ENCODE assay signal across 16 cellular contexts in genomic region chr16:65176603-65177002, GRCh38. TPM values are rescaled to one million over a fixed set of nuclear protein-coding genes. Genes with fewer than 3 reads are reported as not detected.
DNase-seq lines count a peak whose midpoint lies in the region; ATAC-seq, FAIRE-seq and TF ChIP-seq lines count a peak whose summit lies in the region.
"Had no signal": no experiment of that assay in that cellular context is flagged by ENCODE, and none has a peak within 500 bp of the region (broad histone marks: within the 10 kb centered on the region; RNA-seq: fewer than 3 reads in every experiment).

No MANE protein-coding gene starts in this region.

- H3K9me3 ChIP-seq in liver (ENCODE audit: control insufficient read depth in 4 of 4, low read length in 3 of 4), result peaks cover 0 to 4% (median 0%) of the 10 kb centered on the region in 4 donors
- H3K9me3 ChIP-seq in HepG2 (ENCODE audit: low read length), result peaks cover 17% of the 10 kb centered on the region; the same call in 1 of the 2 replicates
- H3K9me3 ChIP-seq in uterus, result no peaks in the 10 kb centered on the region

- H3K9ac ChIP-seq in liver (ENCODE audit: low read depth in 1 of 2, low read length in 2 of 2) (no peak overlapping the region), HepG2 (ENCODE audit: insufficient read depth, low read depth, low read length) (no peak overlapping the region)

- H3K27ac Mint-ChIP-seq in mesothelial cell of epicardium, result peak overlapping the region; percentile 66
- no peak overlapping the region for H3K27ac Mint-ChIP-seq in stimulated activated naive B cell treated with anti-CD40 and anti-IgM and Interleukin-4, amounts not matched to agents 10 μg/mL and 1 μg/mL and 100 μg/mL, for 72 hours
- H3K27ac Mint-ChIP-seq: activated CD8-positive, alpha-beta T cell treated with anti-CD3 and anti-CD28 coated beads, Interleukin-2, amount 10 ng/mL, durations not matched to agents 7 days and 5 days; dendritic cell treated with granulocyte-macrophage colony-stimulating factor and Interleukin-4, amounts not matched to agents 40 ng/mL and 50 ng/mL, for 4 days had no signal

- no peak overlapping the region for H3K4me3 ChIP-seq in liver (ENCODE audit: low read depth in 1 of 3, low read length in 3 of 3)
- H3K4me3 ChIP-seq in HepG2 (replicated peaks in 1 of 3; ENCODE audit: insufficient read depth in 1 of 3, low read depth in 2 of 3, low read length in 3 of 3), result no peak overlapping the region
- no peak overlapping the region for H3K4me3 ChIP-seq in fibroblast of mammary gland (ENCODE audit: control insufficient read depth, low read depth, low read length)
- H3K4me3 ChIP-seq in uterus, result no peak overlapping the region
- H3K4me3 ChIP-seq: skin epidermis had no signal

- no peak overlapping the region for H2AFZ ChIP-seq in HepG2 (ENCODE audit: low read length)

- H3K4me3 Mint-ChIP-seq in mesothelial cell of epicardium, result no peak overlapping the region
- no peak overlapping the region for H3K4me3 Mint-ChIP-seq in stimulated activated naive B cell treated with anti-CD40 and anti-IgM and Interleukin-4, amounts not matched to agents 10 μg/mL and 1 μg/mL and 100 μg/mL, for 72 hours
- H3K4me3 Mint-ChIP-seq: activated CD8-positive, alpha-beta T cell treated with anti-CD3 and anti-CD28 coated beads, Interleukin-2, amount 10 ng/mL, durations not matched to agents 7 days and 5 days; dendritic cell treated with granulocyte-macrophage colony-stimulating factor and Interleukin-4, amounts not matched to agents 40 ng/mL and 50 ng/mL, for 4 days had no signal

- peaks cover 4% of the 10 kb centered on the region for H3K4me1 Mint-ChIP-seq in mesothelial cell of epicardium
- H3K4me1 Mint-ChIP-seq in stimulated activated naive B cell treated with anti-CD40 and anti-IgM and Interleukin-4, amounts not matched to agents 10 μg/mL and 1 μg/mL and 100 μg/mL, for 72 hours, result no peaks in the 10 kb centered on the region

- DNase-seq in HepG2 (ENCODE audit: low spot score), result no peak
- peak; percentile 90 for DNase-seq in fibroblast of mammary gland (ENCODE audit: low read depth)
- no peak for DNase-seq in mesothelial cell of epicardium (ENCODE audit: low spot score in 2 of 2, unreplicated experiment in 2 of 2)
- DNase-seq in uterus, result peak; percentile 24 to 60
- DNase-seq in stimulated activated naive B cell treated with anti-CD40 and anti-IgM and Interleukin-4, amounts not matched to agents 10 μg/mL and 1 μg/mL and 100 μg/mL, for 72 hours, result no peak
- no peak for DNase-seq in activated naive CD4-positive, alpha-beta T cell treated with anti-CD3 and anti-CD28 coated beads, Interleukin-2, amount 50 U/mL, for 16 hours
- DNase-seq: activated CD8-positive, alpha-beta T cell treated with anti-CD3 and anti-CD28 coated beads, Interleukin-2, amount 10 ng/mL, durations not matched to agents 7 days and 5 days; activated gamma-delta T cell; DMS153; NCI-H526 treated with DMSO at 0.1 percent for 48 hours had no signal

- H3K4me2 ChIP-seq in HepG2 (ENCODE audit: low read depth, low read length), result no peak overlapping the region

- H3K4me1 ChIP-seq in liver (ENCODE audit: control insufficient read depth in 4 of 4, insufficient read depth in 4 of 4, low read length in 3 of 4) (no peaks in the 10 kb centered on the region), HepG2 (ENCODE audit: insufficient read depth, low read length) (no peaks in the 10 kb centered on the region), uterus (peaks cover 0 to 4% of the 10 kb centered on the region in 2 donors)

- WGBS in liver, result 49% methylated on average over 6 of the region's 6 CpGs
- WGBS in HepG2 (ENCODE audit: low lambda C conversion rate), result under 1% methylated on average over 6 of the region's 6 CpGs

- H3K79me2 ChIP-seq in HepG2 (ENCODE audit: insufficient read depth, low read length), result no peaks in the 10 kb centered on the region

- no TSS peak for BruUV-seq in HepG2 (replicated peaks; lab: Mats Ljungman, UMichigan)

- no peak for FAIRE-seq in HepG2 (lab: Jason Lieb, UNC)
- FAIRE-seq: A204.1 had no signal

- CTCF ChIA-PET in HepG2 (lab: Yijun Ruan, JAX; ENCODE audit: low intra/inter-chr PET ratio, low total read pairs), result no interaction called here

- no peaks in the 10 kb centered on the region for H3K36me3 Mint-ChIP-seq in mesothelial cell of epicardium
- no peaks in the 10 kb centered on the region for H3K36me3 Mint-ChIP-seq in stimulated activated naive B cell treated with anti-CD40 and anti-IgM and Interleukin-4, amounts not matched to agents 10 μg/mL and 1 μg/mL and 100 μg/mL, for 72 hours

- TF ChIP-seq CTCF in liver (IDR thresholded peaks at IDR 0.05; ENCODE audit: low read depth, low read length, missing input control) (no peak), HepG2 (CRISPR knock-in tag; IDR thresholded peaks at IDR 0.05) (no peak), fibroblast of mammary gland (conservative IDR thresholded peaks at IDR 0.05; ENCODE audit: control insufficient read depth, insufficient read depth, low read depth, low read length) (no peak), mesothelial cell of epicardium (IDR thresholded peaks at IDR 0.05; ENCODE audit: unreplicated experiment) (no peak), uterus (IDR thresholded peaks at IDR 0.05) (no peak)

- in situ Hi-C loops in HepG2 (cut with HindIII; ENCODE audit: extremely low pct_ligation_motif_present, low pct_unique_long_range_greater_than_20kb), result no loop called here

- ATAC-seq in HepG2, result no peak
- no peak for ATAC-seq in GM21360 (IDR thresholded peaks at IDR 0.05; ENCODE audit: unreplicated experiment)
- no peak for ATAC-seq in stimulated activated naive B cell treated with anti-CD40 and anti-IgM and Interleukin-4, amounts not matched to agents 10 μg/mL and 1 μg/mL and 100 μg/mL, for 72 hours (replicated peaks)
- ATAC-seq: activated CD8-positive, alpha-beta T cell treated with anti-CD3 and anti-CD28 coated beads, Interleukin-2, amount 10 ng/mL, durations not matched to agents 7 days and 5 days had no signal

- H3K9me3 Mint-ChIP-seq in mesothelial cell of epicardium, result no peaks in the 10 kb centered on the region
- no peaks in the 10 kb centered on the region for H3K9me3 Mint-ChIP-seq in stimulated activated naive B cell treated with anti-CD40 and anti-IgM and Interleukin-4, amounts not matched to agents 10 μg/mL and 1 μg/mL and 100 μg/mL, for 72 hours
- H3K9me3 Mint-ChIP-seq: dendritic cell treated with granulocyte-macrophage colony-stimulating factor and Interleukin-4, amounts not matched to agents 40 ng/mL and 50 ng/mL, for 4 days had no signal

- POLR2A ChIA-PET in HepG2 (lab: Yijun Ruan, JAX), result no interaction called here

- no peak for TF ChIP-seq POLR2A in HepG2 (IDR thresholded peaks at IDR 0.05; ENCODE audit: insufficient read depth in 1 of 2, low read depth in 2 of 2, low read length in 2 of 2)
- TF ChIP-seq POLR2A in uterus (IDR thresholded peaks at IDR 0.05), result no peak

- H3K27me3 Mint-ChIP-seq in mesothelial cell of epicardium (ENCODE audit: low read depth), result no peaks in the 10 kb centered on the region
- no peaks in the 10 kb centered on the region for H3K27me3 Mint-ChIP-seq in stimulated activated naive B cell treated with anti-CD40 and anti-IgM and Interleukin-4, amounts not matched to agents 10 μg/mL and 1 μg/mL and 100 μg/mL, for 72 hours
- H3K27me3 Mint-ChIP-seq: dendritic cell treated with granulocyte-macrophage colony-stimulating factor and Interleukin-4, amounts not matched to agents 40 ng/mL and 50 ng/mL, for 4 days had no signal

- TF ChIP-seq EP300 in HepG2 (IDR thresholded peaks at IDR 0.05; ENCODE audit: low read depth in 2 of 2, low read length in 2 of 2) (no peak), HepG2 (CRISPR knock-in tag; IDR thresholded peaks at IDR 0.05; ENCODE audit: borderline replicate concordance) (no peak)

- no peaks in the 10 kb centered on the region for H4K20me1 ChIP-seq in HepG2 (ENCODE audit: insufficient read depth, low read length)

- TF ChIP-seq RAD21 in liver (IDR thresholded peaks at IDR 0.05), result no peak
- no peak for TF ChIP-seq RAD21 in HepG2 (CRISPR knock-in tag; IDR thresholded peaks at IDR 0.05)

- H3K27ac ChIP-seq in liver (ENCODE audit: low read depth in 1 of 2, low read length in 2 of 2), result no peak overlapping the region
- no peak overlapping the region for H3K27ac ChIP-seq in HepG2 (ENCODE audit: extremely low read length, insufficient read depth, low read length)
- peak overlapping the region; percentile 34 to 49 for H3K27ac ChIP-seq in uterus
- H3K27ac ChIP-seq: RWPE1 had no signal

- H3K36me3 ChIP-seq in liver (ENCODE audit: control insufficient read depth in 4 of 4, insufficient read depth in 3 of 4, low read depth in 1 of 4, low read length in 3 of 4), result no peaks in the 10 kb centered on the region
- H3K36me3 ChIP-seq in HepG2 (replicated peaks in 1 of 2; ENCODE audit: control insufficient read depth in 1 of 2, insufficient read depth in 2 of 2, low read length in 2 of 2), result no peaks in the 10 kb centered on the region
- H3K36me3 ChIP-seq in uterus, result no peaks in the 10 kb centered on the region

- intact Hi-C loops in HepG2 (cut with micrococcal nuclease; ENCODE audit: unreplicated experiment), result no loop called here
- intact Hi-C loops in uterus (cut with DNase I; ENCODE audit: low total_unique reads), result no loop called here

- peaks cover 0 to 4% (median 0%) of the 10 kb centered on the region in 4 donors for H3K27me3 ChIP-seq in liver (ENCODE audit: control insufficient read depth in 4 of 4, insufficient read depth in 4 of 4, low read length in 3 of 4)
- H3K27me3 ChIP-seq in HepG2 (ENCODE audit: control insufficient read depth in 1 of 2, insufficient read depth in 2 of 2, low read length in 2 of 2), result no peaks in the 10 kb centered on the region
- H3K27me3 ChIP-seq in uterus, result no peaks in the 10 kb centered on the region

RNA-seq across cellular contexts. Expression of gene CDH11, which starts 54.7 kb away (rescaled TPM):
- total RNA-seq in liver (1 to 10 TPM; 2.8 to 5.3 TPM), HepG2 (2016; rRNA removed; fragmentation: Illumina TruSeq; extraction: Trizol) (not detected in 2 replicates), mesothelial cell of epicardium (333 to 376 TPM (median 359 TPM) in 3 replicates), uterus (100 to 1,000 TPM in 2 of 4 donors, 10 to 100 TPM in 2; 51.8 to 661 (median 96.5) TPM)
- polyA plus RNA-seq in liver (under 1 TPM; 0.72 to 0.86 TPM), HepG2 (2011; rRNA removed) (not detected in 2 replicates)
- total RNA-seq in HepG2 (2016; cell fraction: cytosol; rRNA removed; fragmentation: Illumina TruSeq; extraction: Trizol; ENCODE audit: low read depth), result not detected in 2 replicates
- not detected in 2 replicates for total RNA-seq in HepG2 (2016; cell fraction: insoluble cytoplasmic fraction; rRNA removed; fragmentation: Illumina TruSeq; extraction: Trizol)
- total RNA-seq in HepG2 (2016; cell fraction: membrane; rRNA removed; fragmentation: Illumina TruSeq; extraction: Trizol), result not detected in 2 replicates
- not detected in 2 replicates for total RNA-seq in HepG2 (2016; cell fraction: nucleus; rRNA removed; fragmentation: Illumina TruSeq; extraction: Trizol)
- polyA plus RNA-seq in HepG2 (2011; cell fraction: cytosol; rRNA removed), result 0.10 TPM in 1 of 2 replicates, not detected in the other
- not detected in 2 replicates for polyA plus RNA-seq in HepG2 (2011; cell fraction: nucleus; rRNA removed)
- polyA plus RNA-seq in HepG2 (2012), result not detected in 2 replicates
- not detected in 2 replicates for polyA plus RNA-seq in HepG2 (2016; cell fraction: cytosol; fragmentation: Illumina TruSeq; extraction: Trizol; ENCODE audit: low read depth)
- polyA plus RNA-seq in HepG2 (2016; cell fraction: insoluble cytoplasmic fraction; fragmentation: Illumina TruSeq; extraction: Trizol; ENCODE audit: low read depth), result not detected in 2 replicates
- polyA plus RNA-seq in HepG2 (2016; cell fraction: membrane; fragmentation: Illumina TruSeq; extraction: Trizol; ENCODE audit: low read depth), result not detected in 2 replicates
- not detected in 2 replicates for polyA plus RNA-seq in HepG2 (2016; cell fraction: nucleus; fragmentation: Illumina TruSeq; extraction: Trizol; ENCODE audit: insufficient read depth, low read depth)
- 0.33 TPM in 1 of 2 replicates, not detected in the other for polyA minus RNA-seq in HepG2 (2011; rRNA and poly(A)+ RNA removed; ENCODE audit: low replicate concordance)
- polyA minus RNA-seq in HepG2 (2011; cell fraction: cytosol; rRNA and poly(A)+ RNA removed), result not detected in 2 replicates
- not detected in 2 replicates for polyA minus RNA-seq in HepG2 (2011; cell fraction: nucleus; rRNA and poly(A)+ RNA removed)
- total RNA-seq: activated CD8-positive, alpha-beta T cell treated with anti-CD3 and anti-CD28 coated beads, Interleukin-2, amount 10 ng/mL, durations not matched to agents 7 days and 5 days had no signal

Comparison
In these comparisons a context has a peak if more than half of its experiments do, and no peak if none do; other contexts are left out.
1. H3K27ac ChIP-seq: peak in uterus (2 of 2); none in liver (0 of 2) and HepG2 (single experiment).
2. DNase-seq: peak in fibroblast of mammary gland (single experiment) and uterus (2 of 2); none in HepG2 (single experiment), mesothelial cell of epicardium (0 of 2), stimulated activated naive B cell treated with anti-CD40 and anti-IgM and Interleukin-4, amounts not matched to agents 10 μg/mL and 1 μg/mL and 100 μg/mL, for 72 hours (single experiment) and activated naive CD4-positive, alpha-beta T cell treated with anti-CD3 and anti-CD28 coated beads, Interleukin-2, amount 50 U/mL, for 16 hours (single experiment).
3. RNA of gene CDH11, which starts 54.7 kb away (total RNA-seq): 333 to 376 TPM in mesothelial cell of epicardium and 51.8 to 661 TPM in uterus; 2.8 to 5.3 TPM in liver and not detected in HepG2; every median in the first group is over 4 times any median in the second.